In genomic region chr17:16417896-16418683, GRCh38 we compare ENCODE assay signal across 1 cellular context.
TF ChIP-seq lines count a peak whose summit lies in the region.

No MANE protein-coding gene starts in this region.

TF ChIP-seq in GM23338, 12 proteins besides CTCF, POLR2A, EP300 and RAD21 (continued from another document):
- TF ChIP-seq ZNF462 (CRISPR knock-in tag; IDR thresholded peaks at IDR 0.05) (no peak), STAT1 (IDR thresholded peaks at IDR 0.05; ENCODE audit: unreplicated experiment) (no peak), NANOG (IDR thresholded peaks at IDR 0.05; ENCODE audit: borderline replicate concordance) (no peak), JUNB (IDR thresholded peaks at IDR 0.05; ENCODE audit: unreplicated experiment) (no peak), POLR2AphosphoS5 (IDR thresholded peaks at IDR 0.05; ENCODE audit: low read depth) (no peak), EZH2 (IDR thresholded peaks at IDR 0.05; ENCODE audit: low read depth, unreplicated experiment) (no peak), ETS1 (IDR thresholded peaks at IDR 0.05) (no peak)
